8 cellular contexts compared by ENCODE assay signal in the genomic region with DNA sequence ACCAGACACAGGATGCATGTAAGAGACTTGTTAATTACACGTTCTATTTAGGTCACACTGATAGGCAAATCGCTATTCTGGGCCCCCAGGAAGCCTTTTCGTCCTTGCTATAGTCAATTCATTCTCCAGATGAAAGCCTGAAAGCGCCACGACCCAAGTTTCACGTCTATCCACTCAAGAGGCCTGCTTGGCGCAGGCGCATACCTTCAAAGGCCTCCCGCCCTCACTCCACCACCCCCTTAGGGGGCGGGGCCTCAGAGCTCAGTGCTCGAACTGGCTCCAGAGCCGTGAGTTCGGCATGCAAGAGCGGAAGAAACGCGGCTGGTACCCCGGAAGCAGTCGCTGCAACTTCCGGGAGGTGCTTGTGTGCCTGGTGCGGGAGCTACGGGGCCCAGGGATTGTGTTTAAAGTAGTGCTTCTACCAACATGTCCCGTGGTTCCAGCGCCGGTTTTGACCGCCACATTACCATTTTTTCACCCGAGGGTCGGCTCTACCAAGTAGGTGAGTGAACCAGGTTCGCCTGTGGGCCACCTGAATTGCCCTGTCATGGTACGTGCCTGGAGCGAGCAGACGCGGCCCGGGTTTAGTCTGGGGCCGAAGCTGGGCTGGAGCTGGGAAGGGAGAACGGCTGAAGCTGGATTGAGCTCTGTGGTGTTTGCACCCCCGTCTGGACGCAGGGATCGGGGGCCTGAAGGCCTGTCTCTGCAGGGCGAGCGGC. TPM values are rescaled to one million over a fixed set of nuclear protein-coding genes. Genes with fewer than 3 reads are reported as not detected.
DNase-seq lines count a peak whose midpoint lies in the region; TF ChIP-seq lines count a peak whose summit lies in the region.

PSMA6 (plus strand) TSS at position 332 of the 719 bp plus-strand sequence; CDS start at position 427, 95 bp downstream.

- no peaks in the 10 kb centered on the region for H4K20me1 ChIP-seq in H9 (ENCODE audit: control insufficient read depth, insufficient read depth, insufficient read length)

- no peak for TF ChIP-seq CTCF in H9 (conservative IDR thresholded peaks at IDR 0.05)
- no peak for TF ChIP-seq CTCF in fibroblast of pulmonary artery (IDR thresholded peaks at IDR 0.05; ENCODE audit: low read length, missing control alignments)
- TF ChIP-seq CTCF in nephron (IDR thresholded peaks at IDR 0.05; ENCODE audit: unreplicated experiment in 3 of 3): no peak

- H2BK20ac ChIP-seq in H9 (ENCODE audit: low read depth, low read length, poor library complexity, severe bottlenecking): no peak within 1 kb of the TSS

- H3K9ac ChIP-seq in H9 (ENCODE audit: extremely low read depth, insufficient read length, low read length): peak within 1 kb of the TSS; percentile 96

- no peak within 1 kb of the TSS for H4K91ac ChIP-seq in H9 (ENCODE audit: insufficient read length, low read depth, low read length)

- H3K9me3 ChIP-seq in H9 (ENCODE audit: control insufficient read depth, low read depth, low read length): no peaks in the 10 kb centered on the region
- no peaks in the 10 kb centered on the region for H3K9me3 ChIP-seq in MG63

- H3K27ac Mint-ChIP-seq in H9 (peak within 1 kb of the TSS; percentile 93 to 100 (median 99)), nephron (peak within 1 kb of the TSS; percentile 97 to 98 (median 98))
- H3K27ac Mint-ChIP-seq in stimulated activated naive CD8-positive, alpha-beta T cell treated with anti-CD3 and anti-CD28 coated beads, Interleukin-15, Interleukin-2, amounts not matched to agents 100 ng/mL and 50 ng/mL, for 24 hours: peak within 1 kb of the TSS; percentile 96

- H2BK12ac ChIP-seq in H9 (ENCODE audit: insufficient read length, low read depth, low read length): no peak within 1 kb of the TSS

- H3K4me3 ChIP-seq in MG63: peak within 1 kb of the TSS; percentile 74
- peak within 1 kb of the TSS; percentile 95 for H3K4me3 ChIP-seq in fibroblast of pulmonary artery (replicated peaks; ENCODE audit: low read depth, low read length)

- no peak within 1 kb of the TSS for H2AFZ ChIP-seq in H9 (ENCODE audit: low read length)

- H3K14ac ChIP-seq in H9 (ENCODE audit: insufficient read depth, low read length): peak within 1 kb of the TSS; percentile 79

- peaks cover 21 to 25% of the 10 kb centered on the region in 2 experiments for H3K4me1 Mint-ChIP-seq in H9
- H3K4me1 Mint-ChIP-seq in nephron: peaks cover 36% of the 10 kb centered on the region
- peaks cover 67% of the 10 kb centered on the region for H3K4me1 Mint-ChIP-seq in stimulated activated naive CD8-positive, alpha-beta T cell treated with anti-CD3 and anti-CD28 coated beads, Interleukin-15, Interleukin-2, amounts not matched to agents 100 ng/mL and 50 ng/mL, for 24 hours (ENCODE audit: low read depth)

- no peak within 1 kb of the TSS for H3T11ph ChIP-seq in H9 (ENCODE audit: low read length)

- peak within 1 kb of the TSS; percentile 78 for H3K18ac ChIP-seq in H9 (ENCODE audit: insufficient read length, low read depth, low read length)

- H3K36me3 ChIP-seq in MG63: peaks cover 8% of the 10 kb centered on the region

- H4K8ac ChIP-seq in H9 (replicated peaks; ENCODE audit: insufficient read length, low read depth, low read length): no peak within 1 kb of the TSS

- H3K56ac ChIP-seq in H9 (ENCODE audit: insufficient read length, low read depth, low read length): no peak within 1 kb of the TSS

- no peak within 1 kb of the TSS for H2BK15ac ChIP-seq in H9 (ENCODE audit: low read depth, low read length)

- no CpG with 5 or more reads among the region's 40 CpGs for WGBS in H9 (ENCODE audit: extremely low coverage, insufficient read length, low lambda C conversion rate)

- no peak within 1 kb of the TSS for H3K23ac ChIP-seq in H9 (ENCODE audit: insufficient read length, low read depth, low read length)

- H3K27ac ChIP-seq in H9 (ENCODE audit: insufficient read length, low read depth, low read length): peak within 1 kb of the TSS; percentile 16

- H2BK5ac ChIP-seq in H9 (ENCODE audit: insufficient read length, low read length): peak within 1 kb of the TSS; percentile 32

- H3K4me3 Mint-ChIP-seq in H9: peak within 1 kb of the TSS; percentile 99 to 100
- H3K4me3 Mint-ChIP-seq in nephron: peak within 1 kb of the TSS; percentile 99
- H3K4me3 Mint-ChIP-seq in stimulated activated naive CD8-positive, alpha-beta T cell treated with anti-CD3 and anti-CD28 coated beads, Interleukin-15, Interleukin-2, amounts not matched to agents 100 ng/mL and 50 ng/mL, for 24 hours: peak within 1 kb of the TSS; percentile 98

- DNase-seq in ELR (ENCODE audit: low read depth) (peak; percentile 100), H9 (peak; percentile 99), MG63 (peak; percentile 96), SHP77 treated with DMSO at 0.1 percent for 48 hours (lab: John Stamatoyannopoulos, UW) (peak; percentile 99), fibroblast of pulmonary artery (ENCODE audit: low read depth) (peak; percentile 99)
- DNase-seq in activated effector memory CD4-positive, alpha-beta T cell treated with anti-CD3 and anti-CD28 coated beads, Interleukin-2, amount 50 U/mL, for 16 hours: peak; percentile 100

- peak within 1 kb of the TSS; percentile 79 for H3K4me2 ChIP-seq in H9 (ENCODE audit: insufficient read depth, insufficient read length, low read length)

- peaks cover 27% of the 10 kb centered on the region for H3K79me2 ChIP-seq in H9 (ENCODE audit: insufficient read depth, low read length)

- H2AK5ac ChIP-seq in H9 (ENCODE audit: insufficient read length, low read length): no peak within 1 kb of the TSS

- H3K27me3 Mint-ChIP-seq in H9 (ENCODE audit: low read depth): no peaks in the 10 kb centered on the region; the same call in 1 of the 2 replicates
- H3K27me3 Mint-ChIP-seq in nephron (ENCODE audit: low read depth): no peaks in the 10 kb centered on the region
- no peaks in the 10 kb centered on the region for H3K27me3 Mint-ChIP-seq in stimulated activated naive CD8-positive, alpha-beta T cell treated with anti-CD3 and anti-CD28 coated beads, Interleukin-15, Interleukin-2, amounts not matched to agents 100 ng/mL and 50 ng/mL, for 24 hours

- H3K9me3 Mint-ChIP-seq in H9 (no peaks in the 10 kb centered on the region), nephron (no peaks in the 10 kb centered on the region)
- no peaks in the 10 kb centered on the region for H3K9me3 Mint-ChIP-seq in stimulated activated naive CD8-positive, alpha-beta T cell treated with anti-CD3 and anti-CD28 coated beads, Interleukin-15, Interleukin-2, amounts not matched to agents 100 ng/mL and 50 ng/mL, for 24 hours

- no peak within 1 kb of the TSS for H3K4ac ChIP-seq in H9 (ENCODE audit: low read depth, low read length)

- peaks cover 4% of the 10 kb centered on the region for H3K23me2 ChIP-seq in H9 (ENCODE audit: insufficient read length, low read depth, low read length, poor library complexity, severe bottlenecking)

- peak within 1 kb of the TSS; percentile 10 for H4K5ac ChIP-seq in H9 (ENCODE audit: insufficient read length, low read depth, low read length)

- H3K27me3 ChIP-seq in H9 (ENCODE audit: insufficient read depth, low read length) (no peaks in the 10 kb centered on the region), MG63 (no peaks in the 10 kb centered on the region)

- H3K36me3 Mint-ChIP-seq in H9 (ENCODE audit: insufficient read depth in 1 of 3, low read depth in 3 of 3): peaks cover 3 to 8% (median 7%) of the 10 kb centered on the region in 3 experiments; a peak in 3 of 7 replicates
- peaks cover 3% of the 10 kb centered on the region for H3K36me3 Mint-ChIP-seq in nephron (ENCODE audit: low read depth)
- peaks cover 42% of the 10 kb centered on the region for H3K36me3 Mint-ChIP-seq in stimulated activated naive CD8-positive, alpha-beta T cell treated with anti-CD3 and anti-CD28 coated beads, Interleukin-15, Interleukin-2, amounts not matched to agents 100 ng/mL and 50 ng/mL, for 24 hours (ENCODE audit: low read depth)

- peaks cover 2% of the 10 kb centered on the region; the same call in 1 of the 2 replicates for H3K4me1 ChIP-seq in H9 (ENCODE audit: insufficient read depth, low read length)

- H3K79me1 ChIP-seq in H9 (ENCODE audit: insufficient read depth, low read depth, low read length, poor library complexity, severe bottlenecking): no peaks in the 10 kb centered on the region

- no peak within 1 kb of the TSS for H2BK120ac ChIP-seq in H9 (ENCODE audit: low read depth, low read length, poor library complexity, severe bottlenecking)

RNA-seq across cellular contexts. Expression of gene PSMA6, which starts in this region (rescaled TPM):
- 251 and 255 TPM in 2 replicates for total RNA-seq in H9 (2021)
- 302 and 372 TPM in 2 replicates for total RNA-seq in MG63 (2014; rRNA removed; shearing (Covaris generic); ENCODE audit: low replicate concordance)

Comparison
In these comparisons a context has a peak if more than half of its experiments do, and no peak if none do; other contexts are left out.
1. Peak in every context shown above with its lines: DNase-seq, H3K4me3 ChIP-seq and H3K27ac ChIP-seq.